In the genomic region with DNA sequence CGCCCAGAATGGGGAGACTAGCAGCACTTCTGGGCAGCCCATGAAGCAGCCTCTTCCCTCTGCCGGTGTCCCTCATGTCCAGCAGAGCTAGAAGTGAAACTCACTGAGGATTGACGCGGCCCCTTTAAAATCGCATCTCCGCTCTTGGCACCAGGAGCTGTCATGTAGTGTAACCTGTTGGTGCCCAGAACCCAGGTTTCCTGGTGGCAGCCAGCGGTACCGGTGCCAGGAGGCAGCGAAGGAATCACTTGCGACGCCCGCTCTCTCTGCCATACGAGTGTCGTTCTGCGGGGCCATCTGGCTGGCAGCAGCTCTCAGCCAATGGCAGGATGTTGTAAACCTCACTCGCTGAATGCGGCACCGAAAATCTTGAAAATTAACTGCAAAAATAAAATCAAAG, we compare ENCODE assay signal across 11 cellular contexts.
DNase-seq lines count a peak whose midpoint lies in the region; ATAC-seq, FAIRE-seq and TF ChIP-seq lines count a peak whose summit lies in the region.
"Had no signal": no experiment of that assay in that cellular context is flagged by ENCODE, and none has a peak within 500 bp of the region (broad histone marks: within the 10 kb centered on the region; RNA-seq: fewer than 3 reads in every experiment).

No MANE protein-coding gene starts in this region.

- peak in 10 of 56 donors; percentile 8 to 27 (median 14) for TF ChIP-seq CTCF in dorsolateral prefrontal cortex (IDR thresholded peaks at IDR 0.05 in 54 of 56, conservative IDR thresholded peaks at IDR 0.05 in 2 of 56; ENCODE audit: low read depth in 1 of 56, partially characterized antibody in 56 of 56)
- no peak for TF ChIP-seq CTCF in keratinocyte (optimal IDR thresholded peaks at IDR 0.05 in 1 of 3, IDR thresholded peaks at IDR 0.05 in 1 of 3, conservative IDR thresholded peaks at IDR 0.05 in 1 of 3; ENCODE audit: extremely low read depth in 1 of 3, insufficient read depth in 2 of 3, low read length in 3 of 3)
- peak in 4 of 6 experiments; percentile 35 to 70 (median 41) for TF ChIP-seq CTCF in thyroid gland (IDR thresholded peaks at IDR 0.05)

- no peak for DNase-seq in Karpas-422
- DNase-seq in dorsolateral prefrontal cortex, result peak; percentile 36 to 98 (median 58)
- no peak for DNase-seq in keratinocyte (ENCODE audit: low read depth, low spot score)
- DNase-seq in thyroid gland, result peak; percentile 88 to 89
- DNase-seq in NCI-H2227 treated with DMSO at 0.1 percent for 48 hours (lab: John Stamatoyannopoulos, UW), result no peak
- DNase-seq in activated T-cell treated with anti-CD3 and anti-CD28 coated beads for 4 hours, result no peak
- DNase-seq in NCI-H1105 (lab: John Stamatoyannopoulos, UW), result no peak
- DNase-seq: effector memory CD4-positive, alpha-beta T cell; NCI-H2081 treated with DMSO at 0.1 percent for 48 hours; retina had no signal

- no peaks in the 10 kb centered on the region for H3K9me1 ChIP-seq in keratinocyte (ENCODE audit: control insufficient read depth, extremely low read depth, insufficient read depth, low read length)

- H3K79me2 ChIP-seq in Karpas-422 (ENCODE audit: low read length), result peaks cover 98% of the 10 kb centered on the region
- H3K79me2 ChIP-seq in keratinocyte (ENCODE audit: control insufficient read depth, insufficient read depth, low read length), result peaks cover 19% of the 10 kb centered on the region

- H3K4me1 ChIP-seq in Karpas-422 (ENCODE audit: low read length) (peaks cover 39% of the 10 kb centered on the region), keratinocyte (ENCODE audit: control insufficient read depth, extremely low read depth, insufficient read depth, low read length) (peaks cover 12% of the 10 kb centered on the region), thyroid gland (peaks cover 38 to 43% of the 10 kb centered on the region in 2 donors)

- no peak overlapping the region for H2AFZ ChIP-seq in Karpas-422 (ENCODE audit: low read length)
- H2AFZ ChIP-seq in keratinocyte (ENCODE audit: control insufficient read depth, low read length), result peak overlapping the region; percentile 58

- no peak overlapping the region for H3K4me3 ChIP-seq in Karpas-422 (ENCODE audit: low read length)
- peak overlapping the region; percentile 11 to 77 (median 55) for H3K4me3 ChIP-seq in dorsolateral prefrontal cortex
- peak overlapping the region in 2 of 3 experiments; percentile 49 to 70 for H3K4me3 ChIP-seq in keratinocyte (ENCODE audit: control insufficient read depth in 2 of 3, extremely low read depth in 1 of 3, insufficient read depth in 2 of 3, low read depth in 1 of 3, low read length in 3 of 3)
- no peak overlapping the region for H3K4me3 ChIP-seq in thyroid gland (replicated peaks in 1 of 3)

- H3K4me2 ChIP-seq in Karpas-422 (ENCODE audit: low read depth, low read length, poor library complexity, severe bottlenecking) (no peak overlapping the region), keratinocyte (ENCODE audit: control insufficient read depth, extremely low read depth, insufficient read depth, low read depth, low read length) (peak overlapping the region; percentile 94)

- no peaks in the 10 kb centered on the region for H4K20me1 ChIP-seq in Karpas-422 (ENCODE audit: insufficient read depth, low read depth, low read length)
- peaks cover 8% of the 10 kb centered on the region for H4K20me1 ChIP-seq in keratinocyte (ENCODE audit: control insufficient read depth, extremely low read depth, insufficient read depth, low read length)

- intact Hi-C loops in dorsolateral prefrontal cortex (cut with DNase I) (no loop called here), thyroid gland (cut with DNase I) (no loop called here)

- no peak for FAIRE-seq in keratinocyte (lab: Jason Lieb, UNC)

- no peak for ATAC-seq in GM18909 (IDR thresholded peaks at IDR 0.05; ENCODE audit: poor library complexity, unreplicated experiment)

- dilution Hi-C loops in keratinocyte (cut with MboI; ENCODE audit: extremely low pct_ligation_motif_present, low sequenced_read_pairs), result no loop called here

- H3K9me3 ChIP-seq in Karpas-422 (ENCODE audit: low read length), result no peaks in the 10 kb centered on the region
- no peaks in the 10 kb centered on the region for H3K9me3 ChIP-seq in keratinocyte (ENCODE audit: control insufficient read depth, low read depth, low read length)
- H3K9me3 ChIP-seq in thyroid gland, result no peaks in the 10 kb centered on the region

- peak overlapping the region; percentile 32; the same call in 1 of the 2 replicates for H3K27ac ChIP-seq in Karpas-422 (ENCODE audit: low read length)
- H3K27ac ChIP-seq in dorsolateral prefrontal cortex, result peak overlapping the region in 3 of 59 donors; percentile 13 to 84 (median 27)
- no peak overlapping the region for H3K27ac ChIP-seq in keratinocyte (ENCODE audit: control insufficient read depth, insufficient read depth, low read length)
- peak overlapping the region; percentile 75 to 84 (median 75) for H3K27ac ChIP-seq in thyroid gland

- H3K27me3 ChIP-seq in Karpas-422 (ENCODE audit: low read length), result no peaks in the 10 kb centered on the region
- H3K27me3 ChIP-seq in dorsolateral prefrontal cortex, result no peaks in the 10 kb centered on the region
- H3K27me3 ChIP-seq in keratinocyte (ENCODE audit: control insufficient read depth, extremely low read depth, insufficient read depth, low read length), result no peaks in the 10 kb centered on the region
- H3K27me3 ChIP-seq in thyroid gland, result no peaks in the 10 kb centered on the region

- WGBS in thyroid gland, 2 donors, result 44 to 54% methylated on average over 18 of the region's 18 CpGs

- no peak overlapping the region for H3K9ac ChIP-seq in Karpas-422 (ENCODE audit: low read length)
- peak overlapping the region; percentile 56 for H3K9ac ChIP-seq in keratinocyte (ENCODE audit: control insufficient read depth, extremely low read depth, insufficient read depth, low read length)

- no peak for TF ChIP-seq POLR2A in thyroid gland (IDR thresholded peaks at IDR 0.05)

- peaks cover 8% of the 10 kb centered on the region for H3K36me3 ChIP-seq in Karpas-422 (ENCODE audit: insufficient read depth, low read length)
- no peaks in the 10 kb centered on the region for H3K36me3 ChIP-seq in keratinocyte (ENCODE audit: control insufficient read depth in 2 of 2, extremely low read depth in 1 of 2, insufficient read depth in 2 of 2, low read length in 2 of 2)
- H3K36me3 ChIP-seq in thyroid gland, result no peaks in the 10 kb centered on the region

- H3K9me2 ChIP-seq in Karpas-422 (replicated peaks; ENCODE audit: insufficient read depth, low read length), result no peaks in the 10 kb centered on the region

Comparison
In these comparisons a context has a peak if more than half of its experiments do, and no peak if none do; other contexts are left out.
1. DNase-seq: peak in dorsolateral prefrontal cortex (10 of 10) and thyroid gland (2 of 2); none in Karpas-422 (single experiment), keratinocyte (single experiment), NCI-H2227 treated with DMSO at 0.1 percent for 48 hours (single experiment), activated T-cell treated with anti-CD3 and anti-CD28 coated beads for 4 hours (single experiment) and NCI-H1105 (single experiment).
2. H3K4me3 ChIP-seq: peak in dorsolateral prefrontal cortex (59 of 59) and keratinocyte (2 of 3); none in Karpas-422 (single experiment) and thyroid gland (0 of 3).
3. CTCF ChIP-seq: peak in thyroid gland (4 of 6); none in keratinocyte (0 of 3).